Comparison of ENCODE assay signal across 28 cellular contexts in genomic region chr19:835201-835810, GRCh38. TPM values are rescaled to one million over a fixed set of nuclear protein-coding genes. Genes with fewer than 3 reads are reported as not detected.
A peak's percentile ranks its signal among the peaks of the same experiment; 100 is the strongest.
DNase-seq lines count a peak whose midpoint lies in the region; ATAC-seq lines count a peak whose summit lies in the region.
"Had no signal": no experiment of that assay in that cellular context is flagged by ENCODE, and none has a peak within 500 bp of the region (broad histone marks: within the 10 kb centered on the region; RNA-seq: fewer than 3 reads in every experiment).

No MANE protein-coding gene starts in this region.

- intact Hi-C loops in sciatic nerve (cut with DNase I), result no loop called here

- no peaks in the 10 kb centered on the region for H3K9me3 Mint-ChIP-seq in CD8-positive, alpha-beta memory T cell
- H3K9me3 Mint-ChIP-seq: stimulated activated effector memory CD8-positive, alpha-beta T cell treated with anti-CD3 and anti-CD28 coated beads, Interleukin-12 subunit alpha, Interleukin-12 subunit beta, amount 100 ng/mL, for 72 hours had no signal

- no peak overlapping the region for H3K4me3 Mint-ChIP-seq in CD8-positive, alpha-beta memory T cell
- H3K4me3 Mint-ChIP-seq: activated naive CD8-positive, alpha-beta T cell; stimulated activated effector memory CD8-positive, alpha-beta T cell treated with anti-CD3 and anti-CD28 coated beads, Interleukin-12 subunit alpha, Interleukin-12 subunit beta, amount 100 ng/mL, for 72 hours had no signal

- peaks cover 0 to 3% (median 3%) of the 10 kb centered on the region in 3 donors for H3K4me1 Mint-ChIP-seq in CD8-positive, alpha-beta memory T cell
- H3K4me1 Mint-ChIP-seq: stimulated activated effector memory CD8-positive, alpha-beta T cell treated with anti-CD3 and anti-CD28 coated beads, Interleukin-12 subunit alpha, Interleukin-12 subunit beta, amount 100 ng/mL, for 72 hours had no signal

- POLR2A ChIA-PET in CD8-positive, alpha-beta memory T cell (lab: Charles Lee), result no interaction called here

- no peak overlapping the region for H3K14ac ChIP-seq in trophoblast cell (ENCODE audit: low read length)

- CTCF ChIA-PET in CD8-positive, alpha-beta memory T cell (lab: Charles Lee), result no interaction called here

- H3K9ac ChIP-seq in trophoblast cell (ENCODE audit: low read length), result no peak overlapping the region

- no peak overlapping the region for H3K4me2 ChIP-seq in trophoblast cell (ENCODE audit: low read length)

- H2AFZ ChIP-seq in trophoblast cell (ENCODE audit: insufficient read depth, low read length, poor library complexity), result no peak overlapping the region

- H3K36me3 Mint-ChIP-seq in CD8-positive, alpha-beta memory T cell, result no peaks in the 10 kb centered on the region
- H3K36me3 Mint-ChIP-seq: activated naive CD8-positive, alpha-beta T cell had no signal

- H3K23ac ChIP-seq in trophoblast cell (ENCODE audit: low read length), result no peak overlapping the region

- no peak overlapping the region for H2BK12ac ChIP-seq in trophoblast cell (ENCODE audit: low read length)

- H3K27me3 Mint-ChIP-seq in CD8-positive, alpha-beta memory T cell, result peaks cover 8 to 18% of the 10 kb centered on the region in 2 donors

- H3K36me3 ChIP-seq in KOPT-K1 (ENCODE audit: insufficient read depth, low read length) (no peaks in the 10 kb centered on the region), trophoblast cell (ENCODE audit: control insufficient read depth in 1 of 2, insufficient read depth in 2 of 2, low read length in 2 of 2) (no peaks in the 10 kb centered on the region)
- no peaks in the 10 kb centered on the region for H3K36me3 ChIP-seq in CD8-positive, alpha-beta memory T cell (ENCODE audit: insufficient read depth, low read length)
- H3K36me3 ChIP-seq: WERI-Rb-1 had no signal

- no peak overlapping the region for H3K4ac ChIP-seq in trophoblast cell (ENCODE audit: low read depth, low read length)

- no peaks in the 10 kb centered on the region for H3K27me3 ChIP-seq in trophoblast cell (ENCODE audit: insufficient read depth, low read length)
- H3K27me3 ChIP-seq in CD8-positive, alpha-beta memory T cell (ENCODE audit: insufficient read depth, low read length, poor library complexity, severe bottlenecking), result no peaks in the 10 kb centered on the region

- H3K4me3 ChIP-seq in trophoblast cell (ENCODE audit: low read depth, low read length), result no peak overlapping the region
- no peak overlapping the region for H3K4me3 ChIP-seq in CD8-positive, alpha-beta memory T cell (ENCODE audit: low read length)

- WGBS in trophoblast cell (ENCODE audit: extremely low coverage, insufficient coverage, insufficient read length), result no CpG with 5 or more reads among the region's 37 CpGs

- DNase-seq in SIG-M5 (lab: John Stamatoyannopoulos, UW) (peak; percentile 62), left lobe of liver (ENCODE audit: low spot score) (no peak), sciatic nerve (ENCODE audit: low spot score) (no peak), trophoblast cell (no peak), glomerular visceral epithelial cell (ENCODE audit: extremely low spot score) (no peak), SK-N-DZ (ENCODE audit: low spot score) (no peak)
- DNase-seq in CD8-positive, alpha-beta memory T cell, result no peak
- DNase-seq: activated CD4-positive, alpha-beta T cell treated with anti-CD3 and anti-CD28 coated beads for 4 hours; activated CD8-positive, alpha-beta memory T cell treated with anti-CD3 and anti-CD28 coated beads for 24 hours; activated effector memory CD4-positive, alpha-beta T cell treated with Interleukin-2 at 50 U/mL for 16 hours; activated T-cell treated with anti-CD3 and anti-CD28 coated beads, Interleukin-2, amount 50 U/mL, for 1 hour; anterior cingulate cortex; mesendoderm; NCI-H1105 treated with DMSO at 0.1 percent for 48 hours; NCI-H2029; NCI-H526; SHP77 treated with DMSO at 0.1 percent for 48 hours; T1000; WERI-Rb-1 had no signal

- H3K9me3 ChIP-seq in KOPT-K1 (ENCODE audit: insufficient read depth, low read length, poor library complexity, severe bottlenecking) (no peaks in the 10 kb centered on the region), trophoblast cell (ENCODE audit: insufficient read depth, low read depth, low read length) (no peaks in the 10 kb centered on the region)
- no peaks in the 10 kb centered on the region for H3K9me3 ChIP-seq in CD8-positive, alpha-beta memory T cell (ENCODE audit: low read length)

- no peaks in the 10 kb centered on the region for H3K79me2 ChIP-seq in trophoblast cell (ENCODE audit: control insufficient read depth, insufficient read depth, low read length, poor library complexity)

- peak overlapping the region; percentile 25 for H3K27ac ChIP-seq in KOPT-K1 (ENCODE audit: low read depth, low read length, poor library complexity, severe bottlenecking)
- H3K27ac ChIP-seq in trophoblast cell (ENCODE audit: low read depth, low read length), result no peak overlapping the region
- H3K27ac ChIP-seq in CD8-positive, alpha-beta memory T cell (ENCODE audit: low read depth, low read length), result no peak overlapping the region
- H3K27ac ChIP-seq: C4-2B, WERI-Rb-1 had no signal

- no peak overlapping the region for H2AK5ac ChIP-seq in trophoblast cell (ENCODE audit: low read length)

- H2BK5ac ChIP-seq in trophoblast cell (ENCODE audit: low read depth, low read length, poor library complexity), result no peak overlapping the region

- no peak overlapping the region for H4K12ac ChIP-seq in trophoblast cell (ENCODE audit: low read depth, low read length)

- H4K91ac ChIP-seq in trophoblast cell (ENCODE audit: low read depth, low read length), result no peak overlapping the region

- H2BK120ac ChIP-seq in trophoblast cell (ENCODE audit: insufficient read depth, low read length, poor library complexity), result no peak overlapping the region

- no peak overlapping the region for H4K8ac ChIP-seq in trophoblast cell (ENCODE audit: low read depth, low read length)

- peak; percentile 42 for ATAC-seq in left lobe of liver
- ATAC-seq in sciatic nerve, result peak; percentile 61
- ATAC-seq: stimulated activated effector memory CD8-positive, alpha-beta T cell treated with anti-CD3 and anti-CD28 coated beads, Interleukin-12 subunit alpha, Interleukin-12 subunit beta, amount 100 ng/mL, for 72 hours had no signal

- peak overlapping the region in 1 of 8 donors; percentile 69 for H3K27ac Mint-ChIP-seq in CD8-positive, alpha-beta memory T cell
- H3K27ac Mint-ChIP-seq: activated naive CD8-positive, alpha-beta T cell; stimulated activated effector memory CD8-positive, alpha-beta T cell treated with anti-CD3 and anti-CD28 coated beads, Interleukin-12 subunit alpha, Interleukin-12 subunit beta, amount 100 ng/mL, for 72 hours had no signal

- no peak overlapping the region for H3K18ac ChIP-seq in trophoblast cell (ENCODE audit: low read length)

- no peaks in the 10 kb centered on the region for H3K79me1 ChIP-seq in trophoblast cell (ENCODE audit: low read length)

- H3K4me1 ChIP-seq in trophoblast cell (ENCODE audit: control insufficient read depth in 1 of 2, insufficient read depth in 2 of 2, low read length in 2 of 2), result no peaks in the 10 kb centered on the region
- no peaks in the 10 kb centered on the region for H3K4me1 ChIP-seq in CD8-positive, alpha-beta memory T cell (ENCODE audit: insufficient read depth, low read length)

RNA-seq across cellular contexts. Expression of gene PRTN3, which starts 5.5 kb away (rescaled TPM):
- total RNA-seq in left lobe of liver (0.23 TPM), sciatic nerve (0.71 TPM)
- not detected in 2 replicates for polyA plus RNA-seq in trophoblast cell (2013)
- not detected in 2 replicates for polyA plus RNA-seq in SK-N-DZ (2014; cell fraction: cytosol; rRNA removed)
- not detected in 2 replicates for polyA plus RNA-seq in SK-N-DZ (2014; cell fraction: nucleus; rRNA removed)
- not detected for total RNA-seq in CD8-positive, alpha-beta memory T cell
- not detected for polyA plus RNA-seq in CD8-positive, alpha-beta memory T cell
- total RNA-seq: bronchial epithelial cell, HT-29, omental fat pad, pulmonary artery endothelial cell had no signal

RNA-seq across cellular contexts. Expression of gene AZU1, which starts 7.7 kb away (rescaled TPM):
- total RNA-seq in left lobe of liver (0.60 TPM), sciatic nerve (1.9 TPM)
- 0.38 and 0.39 TPM in 2 replicates for polyA plus RNA-seq in trophoblast cell (2013)
- not detected in 2 replicates for polyA plus RNA-seq in SK-N-DZ (2014; cell fraction: cytosol; rRNA removed)
- 0.39 and 0.64 TPM in 2 replicates for polyA plus RNA-seq in SK-N-DZ (2014; cell fraction: nucleus; rRNA removed)
- not detected for total RNA-seq in CD8-positive, alpha-beta memory T cell
- not detected for polyA plus RNA-seq in CD8-positive, alpha-beta memory T cell
- total RNA-seq: bronchial epithelial cell, HT-29, pulmonary artery endothelial cell, urinary bladder had no signal

RNA-seq across cellular contexts. Expression of gene PLPPR3, which starts 13.6 kb away (rescaled TPM):
- total RNA-seq in left lobe of liver (not detected), sciatic nerve (not detected)
- 21.2 and 21.4 TPM in 2 replicates for polyA plus RNA-seq in trophoblast cell (2013)
- polyA plus RNA-seq in SK-N-DZ (2014; cell fraction: cytosol; rRNA removed), result 153 and 228 TPM in 2 replicates
- 134 and 172 TPM in 2 replicates for polyA plus RNA-seq in SK-N-DZ (2014; cell fraction: nucleus; rRNA removed)
- not detected for total RNA-seq in CD8-positive, alpha-beta memory T cell
- not detected for polyA plus RNA-seq in CD8-positive, alpha-beta memory T cell
- total RNA-seq: bronchial epithelial cell, HT-29, omental fat pad had no signal

RNA-seq across cellular contexts. Expression of gene ELANE, which starts 16.8 kb away (rescaled TPM):
- 0.58 TPM for total RNA-seq in left lobe of liver
- 2.1 TPM for total RNA-seq in sciatic nerve
- not detected in 2 replicates for polyA plus RNA-seq in trophoblast cell (2013)
- not detected in 2 replicates for polyA plus RNA-seq in SK-N-DZ (2014; cell fraction: cytosol; rRNA removed)
- not detected in 2 replicates for polyA plus RNA-seq in SK-N-DZ (2014; cell fraction: nucleus; rRNA removed)
- total RNA-seq in CD8-positive, alpha-beta memory T cell, result not detected
- not detected for polyA plus RNA-seq in CD8-positive, alpha-beta memory T cell
- total RNA-seq: bronchial epithelial cell, HT-29, pulmonary artery endothelial cell, urinary bladder had no signal

RNA-seq across cellular contexts. Expression of gene CFD, which starts 24.2 kb away (rescaled TPM):
- total RNA-seq in left lobe of liver (6.1 TPM), sciatic nerve (405 TPM)
- polyA plus RNA-seq in trophoblast cell (2013), result 0.18 and 0.39 TPM in 2 replicates
- polyA plus RNA-seq in SK-N-DZ (2014; cell fraction: cytosol; rRNA removed), result 3.0 and 4.2 TPM in 2 replicates
- 0.96 and 2.8 TPM in 2 replicates for polyA plus RNA-seq in SK-N-DZ (2014; cell fraction: nucleus; rRNA removed)
- total RNA-seq in CD8-positive, alpha-beta memory T cell, result 1 to 10 TPM in 1 of 2 experiments, under 1 TPM in 1; 0.89 to 1.5 TPM
- polyA plus RNA-seq in CD8-positive, alpha-beta memory T cell, result 6.9 TPM
